Comparison of ENCODE assay signal across 22 cellular contexts in the genomic region with DNA sequence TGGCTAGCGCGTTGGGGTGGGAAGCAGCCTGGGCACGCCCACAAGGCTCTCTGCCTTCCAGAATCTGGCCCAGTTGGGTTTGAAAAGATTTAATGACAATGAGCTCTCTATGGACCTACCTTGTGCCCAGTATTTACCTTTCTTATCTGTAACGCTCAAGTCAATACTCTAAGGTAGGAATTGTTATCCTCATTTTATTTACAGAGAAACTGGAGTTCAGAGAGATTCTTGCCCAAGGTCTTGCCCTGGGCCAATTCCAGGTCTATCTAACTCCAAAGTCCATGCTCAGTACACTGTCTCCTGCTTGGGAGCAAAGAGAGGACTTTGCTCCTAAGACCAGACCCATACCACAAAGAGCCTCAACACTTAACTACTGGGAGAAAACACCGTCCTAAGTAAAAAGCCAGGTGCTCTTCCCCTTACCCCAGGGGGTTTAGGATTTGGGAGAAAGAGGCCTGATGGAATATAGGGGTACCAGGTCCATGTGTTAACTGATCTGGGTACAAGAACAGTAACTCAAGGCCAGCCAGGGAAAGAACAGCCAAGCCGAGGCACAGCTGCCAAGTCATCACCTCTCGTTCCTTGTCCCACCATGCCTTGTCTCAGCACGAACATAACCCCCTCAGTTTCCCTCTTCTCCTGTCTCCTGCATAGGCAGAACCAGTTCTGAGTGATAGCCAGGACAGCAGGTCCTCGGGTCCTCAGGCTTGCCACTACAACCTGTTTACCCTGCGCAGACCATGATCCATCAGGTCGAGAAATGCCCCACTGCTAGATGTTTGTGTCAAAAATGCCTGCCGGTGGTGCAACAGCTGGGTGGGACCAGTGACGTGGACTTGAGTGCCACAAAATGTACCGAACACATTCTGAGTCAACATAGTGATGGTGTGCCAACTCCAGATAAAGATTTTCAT. TPM values are rescaled to one million over a fixed set of nuclear protein-coding genes. Genes with fewer than 3 reads are reported as not detected.
A peak's percentile ranks its signal among the peaks of the same experiment; 100 is the strongest.
DNase-seq lines count a peak whose midpoint lies in the region; ATAC-seq, FAIRE-seq and TF ChIP-seq lines count a peak whose summit lies in the region.
"Had no signal": no experiment of that assay in that cellular context is flagged by ENCODE, and none has a peak within 500 bp of the region (broad histone marks: within the 10 kb centered on the region; RNA-seq: fewer than 3 reads in every experiment).

No MANE protein-coding gene starts in this region.

- no peak overlapping the region for H3K4me2 ChIP-seq in H1 (ENCODE audit: insufficient read depth in 1 of 2, low read depth in 2 of 2, low read length in 2 of 2)

- peaks cover 4% of the 10 kb centered on the region for H3K9me3 Mint-ChIP-seq in type B pancreatic cell
- no peaks in the 10 kb centered on the region for H3K9me3 Mint-ChIP-seq in activated naive CD4-positive, alpha-beta T cell treated with anti-CD3 and anti-CD28 coated beads, Interleukin-2, amount 10 ng/mL, durations not matched to agents 7 days and 5 days
- H3K9me3 Mint-ChIP-seq: stimulated activated naive B cell treated with anti-CD40 and anti-IgM and Interleukin-4, amounts not matched to agents 10 μg/mL and 1 μg/mL and 100 μg/mL, for 72 hours; T-helper 1 cell treated with Interleukin-12 subunit alpha and Interleukin-12 subunit beta and Interleukin-4 antibody, amounts not matched to agents 30 μg/mL and 1 μg/mL, for 36 hours had no signal

- H3K9me3 ChIP-seq in H1 (ENCODE audit: insufficient read depth in 2 of 2, low read depth in 1 of 2, low read length in 1 of 2) (no peaks in the 10 kb centered on the region), lower lobe of right lung (no peaks in the 10 kb centered on the region)
- H3K9me3 ChIP-seq: adrenal gland, right atrium auricular region had no signal

- TF ChIP-seq POLR2A in H1 (IDR thresholded peaks at IDR 0.05; ENCODE audit: control extremely low read depth in 1 of 2, low read depth in 2 of 2, low read length in 2 of 2): no peak

- H2BK15ac ChIP-seq in H1 (ENCODE audit: low read length): no peak overlapping the region

- no peak overlapping the region for H4K5ac ChIP-seq in H1 (ENCODE audit: insufficient read length, low read depth, low read length)

- H4K91ac ChIP-seq in H1 (replicated peaks; ENCODE audit: insufficient read length, low read length): no peak overlapping the region

- no peak overlapping the region for H3K56ac ChIP-seq in H1 (replicated peaks; ENCODE audit: insufficient read length, low read depth, low read length)

- H3K79me2 ChIP-seq in H1 (ENCODE audit: control insufficient read depth in 1 of 2, insufficient read depth in 2 of 2, low read length in 2 of 2): no peaks in the 10 kb centered on the region

- no peaks in the 10 kb centered on the region for H3K27me3 ChIP-seq in H1 (replicated peaks in 1 of 4; ENCODE audit: control insufficient read depth in 3 of 4, extremely low read depth in 1 of 4, insufficient read depth in 3 of 4, low read length in 3 of 4)
- no peaks in the 10 kb centered on the region for H3K27me3 ChIP-seq in lower lobe of right lung (ENCODE audit: low read depth)
- H3K27me3 ChIP-seq: adrenal gland, right atrium auricular region had no signal

- no peaks in the 10 kb centered on the region for H3K4me1 Mint-ChIP-seq in type B pancreatic cell (ENCODE audit: unreplicated experiment)
- H3K4me1 Mint-ChIP-seq in activated naive CD4-positive, alpha-beta T cell treated with anti-CD3 and anti-CD28 coated beads, Interleukin-2, amount 10 ng/mL, durations not matched to agents 7 days and 5 days: no peaks in the 10 kb centered on the region
- H3K4me1 Mint-ChIP-seq: activated CD4-positive, alpha-beta T cell treated with anti-CD3 and anti-CD28 coated beads for 36 hours; stimulated activated naive B cell treated with anti-CD40 and anti-IgM and Interleukin-4, amounts not matched to agents 10 μg/mL and 1 μg/mL and 100 μg/mL, for 72 hours had no signal

- H2BK120ac ChIP-seq in H1 (replicated peaks; ENCODE audit: low read depth, low read length): no peak overlapping the region

- no peak overlapping the region for H2BK5ac ChIP-seq in H1 (ENCODE audit: low read depth, low read length)

- CTCF ChIA-PET in H1 (lab: Charles Lee; ENCODE audit: partially characterized antibody): interaction anchor here (0.6 kb wide), 1 partner anchor 1274 kb away, joined by 3 read pairs; no protein-coding TSS in a partner anchor
- CTCF ChIA-PET in activated naive CD4-positive, alpha-beta T cell treated with anti-CD3 and anti-CD28 coated beads, Interleukin-2, amount 10 ng/mL, durations not matched to agents 7 days and 5 days (lab: Charles Lee): no interaction called here

- no peak overlapping the region for H3K14ac ChIP-seq in H1 (ENCODE audit: insufficient read length)

- intact Hi-C loops in lower lobe of right lung (cut with DNase I): no loop called here

- no peak for TF ChIP-seq EP300 in H1 (IDR thresholded peaks at IDR 0.05; ENCODE audit: borderline replicate concordance in 1 of 2, low read depth in 2 of 2, low read length in 2 of 2)

- H4K8ac ChIP-seq in H1 (ENCODE audit: extremely low read depth, insufficient read depth, low read length): peak overlapping the region; percentile 77; the same call in 1 of the 2 replicates

- H3K4me3 Mint-ChIP-seq in type B pancreatic cell: no peak overlapping the region
- no peak overlapping the region for H3K4me3 Mint-ChIP-seq in activated naive CD4-positive, alpha-beta T cell treated with anti-CD3 and anti-CD28 coated beads, Interleukin-2, amount 10 ng/mL, durations not matched to agents 7 days and 5 days
- H3K4me3 Mint-ChIP-seq: activated CD4-positive, alpha-beta T cell treated with anti-CD3 and anti-CD28 coated beads for 36 hours; stimulated activated naive B cell treated with anti-CD40 and anti-IgM and Interleukin-4, amounts not matched to agents 10 μg/mL and 1 μg/mL and 100 μg/mL, for 72 hours; T-helper 1 cell treated with Interleukin-12 subunit alpha and Interleukin-12 subunit beta and Interleukin-4 antibody, amounts not matched to agents 30 μg/mL and 1 μg/mL, for 36 hours had no signal

- H2BK12ac ChIP-seq in H1 (ENCODE audit: low read depth, low read length): no peak overlapping the region

- H3K4ac ChIP-seq in H1 (replicated peaks; ENCODE audit: insufficient read length, low read depth, low read length): no peak overlapping the region

- H3K23me2 ChIP-seq in H1 (ENCODE audit: low read depth, low read length): no peaks in the 10 kb centered on the region

- no peak for TF ChIP-seq CTCF in H1 (IDR thresholded peaks at IDR 0.05; ENCODE audit: control extremely low read depth in 1 of 3, insufficient read depth in 1 of 3, low read depth in 1 of 3, low read length in 3 of 3)
- TF ChIP-seq CTCF in lower lobe of right lung (IDR thresholded peaks at IDR 0.05): no peak
- TF ChIP-seq CTCF in type B pancreatic cell (conservative IDR thresholded peaks at IDR 0.05): no peak

- no peak overlapping the region for H3K4me3 ChIP-seq in H1 (ENCODE audit: extremely low read depth in 1 of 4, insufficient read depth in 2 of 4, low read depth in 3 of 4, low read length in 4 of 4)
- no peak overlapping the region for H3K4me3 ChIP-seq in lower lobe of right lung
- H3K4me3 ChIP-seq: adrenal gland, right atrium auricular region had no signal

- H3K9ac ChIP-seq in H1 (replicated peaks in 1 of 4; ENCODE audit: extremely low read depth in 1 of 4, low read depth in 3 of 4, low read length in 3 of 4): no peak overlapping the region

- H3K27ac ChIP-seq in H1 (ENCODE audit: low read depth, low read length) (no peak overlapping the region), lower lobe of right lung (peak overlapping the region; percentile 75)
- H3K27ac ChIP-seq: adrenal gland, right atrium auricular region had no signal

- no peaks in the 10 kb centered on the region for H4K20me1 ChIP-seq in H1 (replicated peaks in 1 of 2; ENCODE audit: control insufficient read depth in 1 of 2, insufficient read depth in 2 of 2, low read length in 2 of 2)

- no peak overlapping the region for H2AFZ ChIP-seq in H1 (ENCODE audit: low read length)

- FAIRE-seq in H1 (lab: Jason Lieb, UNC): no peak

- no peak overlapping the region for H2AK5ac ChIP-seq in H1 (ENCODE audit: low read depth, low read length)

- POLR2A ChIA-PET in H1 (lab: Charles Lee; ENCODE audit: partially characterized antibody): interaction anchor here (1.1 kb wide), 1 partner anchor 18 kb away, joined by 3 read pairs; no protein-coding TSS in a partner anchor

- ATAC-seq in lower lobe of right lung (peak; percentile 91), GM21529 (IDR thresholded peaks at IDR 0.05; ENCODE audit: unreplicated experiment) (no peak)
- ATAC-seq: activated CD4-positive, alpha-beta T cell treated with anti-CD3 and anti-CD28 coated beads for 36 hours; stimulated activated naive B cell treated with anti-CD40 and anti-IgM and Interleukin-4, amounts not matched to agents 10 μg/mL and 1 μg/mL and 100 μg/mL, for 72 hours had no signal

- H3K27ac Mint-ChIP-seq in type B pancreatic cell: peak overlapping the region; percentile 80
- H3K27ac Mint-ChIP-seq in activated naive CD4-positive, alpha-beta T cell treated with anti-CD3 and anti-CD28 coated beads, Interleukin-2, amount 10 ng/mL, durations not matched to agents 7 days and 5 days: no peak overlapping the region
- H3K27ac Mint-ChIP-seq: activated CD4-positive, alpha-beta T cell treated with anti-CD3 and anti-CD28 coated beads for 36 hours; stimulated activated naive B cell treated with anti-CD40 and anti-IgM and Interleukin-4, amounts not matched to agents 10 μg/mL and 1 μg/mL and 100 μg/mL, for 72 hours; T-helper 1 cell treated with Interleukin-12 subunit alpha and Interleukin-12 subunit beta and Interleukin-4 antibody, amounts not matched to agents 30 μg/mL and 1 μg/mL, for 36 hours had no signal

- H3K27me3 Mint-ChIP-seq in type B pancreatic cell: no peaks in the 10 kb centered on the region
- H3K27me3 Mint-ChIP-seq in activated naive CD4-positive, alpha-beta T cell treated with anti-CD3 and anti-CD28 coated beads, Interleukin-2, amount 10 ng/mL, durations not matched to agents 7 days and 5 days: peaks cover 43% of the 10 kb centered on the region
- H3K27me3 Mint-ChIP-seq: activated CD4-positive, alpha-beta T cell treated with anti-CD3 and anti-CD28 coated beads for 36 hours had no signal

- peak; percentile 75 for DNase-seq in LHCN-M2 (ENCODE audit: low read depth)
- no peak for DNase-seq in H1 (ENCODE audit: low read depth in 1 of 2, low spot score in 2 of 2)
- DNase-seq in lower lobe of right lung: peak; percentile 85
- DNase-seq in type B pancreatic cell (ENCODE audit: extremely low spot score, unreplicated experiment): no peak
- no peak for DNase-seq in foreskin melanocyte
- no peak for DNase-seq in activated naive CD4-positive, alpha-beta T cell treated with anti-CD3 and anti-CD28 coated beads, Interleukin-2, amount 10 ng/mL, durations not matched to agents 7 days and 5 days
- no peak for DNase-seq in CD1c-positive myeloid dendritic cell (ENCODE audit: extremely low spot score)
- DNase-seq: activated CD4-positive, alpha-beta T cell treated with anti-CD3 and anti-CD28 coated beads for 36 hours; activated T-cell treated with anti-CD3 and anti-CD28 coated beads, Interleukin-2, amount 50 U/mL, for 1 hour; adrenal gland; cortex of kidney; GOT3; islet precursor cell; NCI-H1436; NCI-H774; RPMI8226; stimulated activated CD4-positive, alpha-beta T cell treated with anti-CD3 and anti-CD28 coated beads, Interleukin-4, amount 100 ng/mL, for 24 hours; stimulated activated naive B cell treated with anti-CD40 and anti-IgM and Interleukin-4, amounts not matched to agents 10 μg/mL and 1 μg/mL and 100 μg/mL, for 72 hours had no signal

- H3K79me1 ChIP-seq in H1 (ENCODE audit: low read depth, low read length): no peaks in the 10 kb centered on the region

- no peak overlapping the region for H3K23ac ChIP-seq in H1 (ENCODE audit: insufficient read length)

- no peak for TF ChIP-seq RAD21 in H1 (IDR thresholded peaks at IDR 0.05 in 1 of 2, conservative IDR thresholded peaks at IDR 0.05 in 1 of 2; ENCODE audit: low read depth in 2 of 2, low read length in 2 of 2)

- no peak overlapping the region for H3K18ac ChIP-seq in H1 (ENCODE audit: extremely low read depth, low read length)

- WGBS in H1 (ENCODE audit: extremely low coverage in 1 of 2, insufficient coverage in 1 of 2, insufficient read length in 1 of 2, insufficient replicate concordance in 2 of 2, low coverage in 1 of 2, low lambda C conversion rate in 2 of 2, missing lambda C conversion rate in 1 of 2), 2 experiments: 93% methylated on average over 13 of the region's 14 CpGs; no CpG with 5 or more reads in 1 of the 2 experiments

- H2BK20ac ChIP-seq in H1 (ENCODE audit: low read length): no peak overlapping the region

- H3K36me3 ChIP-seq in H1 (ENCODE audit: control insufficient read depth in 2 of 4, insufficient read depth in 4 of 4, low read length in 3 of 4) (no peaks in the 10 kb centered on the region), lower lobe of right lung (no peaks in the 10 kb centered on the region)
- H3K36me3 ChIP-seq: adrenal gland, right atrium auricular region had no signal

- H3K4me1 ChIP-seq in H1 (replicated peaks in 1 of 4; ENCODE audit: control insufficient read depth in 3 of 4, insufficient read depth in 4 of 4, low read length in 3 of 4): no peaks in the 10 kb centered on the region
- H3K4me1 ChIP-seq in lower lobe of right lung: no peaks in the 10 kb centered on the region
- H3K4me1 ChIP-seq: adrenal gland, right atrium auricular region had no signal

- H3K36me3 Mint-ChIP-seq in type B pancreatic cell: no peaks in the 10 kb centered on the region
- no peaks in the 10 kb centered on the region for H3K36me3 Mint-ChIP-seq in activated naive CD4-positive, alpha-beta T cell treated with anti-CD3 and anti-CD28 coated beads, Interleukin-2, amount 10 ng/mL, durations not matched to agents 7 days and 5 days
- H3K36me3 Mint-ChIP-seq: stimulated activated naive B cell treated with anti-CD40 and anti-IgM and Interleukin-4, amounts not matched to agents 10 μg/mL and 1 μg/mL and 100 μg/mL, for 72 hours had no signal

RNA-seq across cellular contexts. Expression of a gene that starts 14.6 kb away (rescaled TPM):
- total RNA-seq in LHCN-M2 (2014; rRNA removed) (not detected in 2 replicates), lower lobe of right lung (not detected), type B pancreatic cell (ENCODE audit: low replicate concordance) (21.7 and 88.5 TPM in 2 replicates)
- not detected for polyA plus RNA-seq in LHCN-M2 (2012)
- not detected in 2 replicates for total RNA-seq in H1 (2021; fragmentation: NEBNext Ultra II Directional; extraction: Animal tissue kit (Norgen Biotek cat#: 25700))
- not detected in 2 replicates for polyA plus RNA-seq in H1 (2011; rRNA removed)
- not detected for polyA plus RNA-seq in H1 (2011; cell fraction: cytosol; rRNA removed)
- not detected for polyA plus RNA-seq in H1 (2011; cell fraction: nucleus; rRNA removed)
- polyA plus RNA-seq in H1 (2012, experiment 1 of 2): not detected in 4 replicates
- polyA plus RNA-seq in H1 (2012, experiment 2 of 2): 0.16 TPM
- not detected for polyA plus RNA-seq in H1 (2013, experiment 1 of 2)
- polyA plus RNA-seq in H1 (2013, experiment 2 of 2): not detected
- not detected in 2 replicates for polyA minus RNA-seq in H1 (2011; rRNA and poly(A)+ RNA removed)
- polyA minus RNA-seq in H1 (2011; cell fraction: cytosol; rRNA and poly(A)+ RNA removed): not detected
- polyA minus RNA-seq in H1 (2011; cell fraction: nucleus; rRNA and poly(A)+ RNA removed): not detected
- total RNA-seq: activated CD4-positive, alpha-beta T cell treated with anti-CD3 and anti-CD28 coated beads for 36 hours; adrenal gland; myocyte; right atrium auricular region had no signal

RNA-seq across cellular contexts. Expression of a gene that starts 16.8 kb away (rescaled TPM):
- total RNA-seq in LHCN-M2 (2014; rRNA removed) (not detected in 2 replicates), lower lobe of right lung (0.41 TPM), type B pancreatic cell (ENCODE audit: low replicate concordance) (0.95 TPM in 1 of 2 replicates, not detected in the other)
- polyA plus RNA-seq in LHCN-M2 (2012): not detected
- total RNA-seq in H1 (2021; fragmentation: NEBNext Ultra II Directional; extraction: Animal tissue kit (Norgen Biotek cat#: 25700)): 0.15 and 0.21 TPM in 2 replicates
- 0.08 and 0.09 TPM in 2 replicates for polyA plus RNA-seq in H1 (2011; rRNA removed)
- polyA plus RNA-seq in H1 (2011; cell fraction: cytosol; rRNA removed): 0.17 TPM
- polyA plus RNA-seq in H1 (2011; cell fraction: nucleus; rRNA removed): 0.24 TPM
- polyA plus RNA-seq in H1 (2012, experiment 1 of 2): 0.14 to 0.15 TPM in 2 of 4 replicates, not detected in the others
- polyA plus RNA-seq in H1 (2012, experiment 2 of 2): 0.20 TPM
- 0.06 TPM for polyA plus RNA-seq in H1 (2013, experiment 1 of 2)
- 0.06 TPM for polyA plus RNA-seq in H1 (2013, experiment 2 of 2)
- 0.12 and 0.22 TPM in 2 replicates for polyA minus RNA-seq in H1 (2011; rRNA and poly(A)+ RNA removed)
- not detected for polyA minus RNA-seq in H1 (2011; cell fraction: cytosol; rRNA and poly(A)+ RNA removed)
- polyA minus RNA-seq in H1 (2011; cell fraction: nucleus; rRNA and poly(A)+ RNA removed): 0.60 TPM
- total RNA-seq: activated CD4-positive, alpha-beta T cell treated with anti-CD3 and anti-CD28 coated beads for 36 hours; myocyte; right atrium auricular region had no signal
- polyA plus RNA-seq: adrenal gland had no signal

RNA-seq across cellular contexts. Expression of a gene that starts 20.7 kb away (rescaled TPM):
- total RNA-seq in LHCN-M2 (2014; rRNA removed) (67.5 and 78.7 TPM in 2 replicates), lower lobe of right lung (35.4 TPM), type B pancreatic cell (ENCODE audit: low replicate concordance) (41.2 and 57.0 TPM in 2 replicates)
- 43.9 TPM for polyA plus RNA-seq in LHCN-M2 (2012)
- total RNA-seq in H1 (2021; fragmentation: NEBNext Ultra II Directional; extraction: Animal tissue kit (Norgen Biotek cat#: 25700)): 70.5 and 81.2 TPM in 2 replicates
- polyA plus RNA-seq in H1 (2011; rRNA removed): 36.6 and 36.7 TPM in 2 replicates
- polyA plus RNA-seq in H1 (2011; cell fraction: cytosol; rRNA removed): 49.0 TPM
- polyA plus RNA-seq in H1 (2011; cell fraction: nucleus; rRNA removed): 38.7 TPM
- polyA plus RNA-seq in H1 (2012, experiment 1 of 2): 44.9 to 54.2 TPM (median 48.1 TPM) in 4 replicates
- 24.3 TPM for polyA plus RNA-seq in H1 (2012, experiment 2 of 2)
- polyA plus RNA-seq in H1 (2013, experiment 1 of 2): 33.3 TPM
- 35.5 TPM for polyA plus RNA-seq in H1 (2013, experiment 2 of 2)
- 62.4 and 69.3 TPM in 2 replicates for polyA minus RNA-seq in H1 (2011; rRNA and poly(A)+ RNA removed)
- polyA minus RNA-seq in H1 (2011; cell fraction: cytosol; rRNA and poly(A)+ RNA removed): 46.8 TPM
- 42.6 TPM for polyA minus RNA-seq in H1 (2011; cell fraction: nucleus; rRNA and poly(A)+ RNA removed)

RNA-seq across cellular contexts. Expression of a gene that starts 21.2 kb away (rescaled TPM):
- total RNA-seq in LHCN-M2 (2014; rRNA removed): not detected in 2 replicates
- not detected for polyA plus RNA-seq in LHCN-M2 (2012)
- not detected in 2 replicates for total RNA-seq in H1 (2021; fragmentation: NEBNext Ultra II Directional; extraction: Animal tissue kit (Norgen Biotek cat#: 25700))
- polyA plus RNA-seq in H1 (2011; rRNA removed): not detected in 2 replicates
- not detected for polyA plus RNA-seq in H1 (2011; cell fraction: cytosol; rRNA removed)
- not detected for polyA plus RNA-seq in H1 (2011; cell fraction: nucleus; rRNA removed)
- not detected in 4 replicates for polyA plus RNA-seq in H1 (2012, experiment 1 of 2)
- polyA plus RNA-seq in H1 (2012, experiment 2 of 2): not detected
- not detected for polyA plus RNA-seq in H1 (2013, experiment 1 of 2)
- not detected for polyA plus RNA-seq in H1 (2013, experiment 2 of 2)
- not detected in 2 replicates for polyA minus RNA-seq in H1 (2011; rRNA and poly(A)+ RNA removed)
- not detected for polyA minus RNA-seq in H1 (2011; cell fraction: cytosol; rRNA and poly(A)+ RNA removed)
- not detected for polyA minus RNA-seq in H1 (2011; cell fraction: nucleus; rRNA and poly(A)+ RNA removed)
- not detected for total RNA-seq in lower lobe of right lung
- 21.6 and 54.4 TPM in 2 replicates for total RNA-seq in type B pancreatic cell (ENCODE audit: low replicate concordance)
- total RNA-seq: activated CD4-positive, alpha-beta T cell treated with anti-CD3 and anti-CD28 coated beads for 36 hours; myocyte; right atrium auricular region had no signal

RNA-seq across cellular contexts. Expression of a gene that starts 28.9 kb away (rescaled TPM):
- total RNA-seq in LHCN-M2 (2014; rRNA removed): not detected in 2 replicates
- polyA plus RNA-seq in LHCN-M2 (2012): 0.06 TPM
- 0.48 TPM in 1 of 2 replicates, not detected in the other for total RNA-seq in H1 (2021; fragmentation: NEBNext Ultra II Directional; extraction: Animal tissue kit (Norgen Biotek cat#: 25700))
- polyA plus RNA-seq in H1 (2011; rRNA removed): 0.47 and 0.80 TPM in 2 replicates
- polyA plus RNA-seq in H1 (2011; cell fraction: cytosol; rRNA removed): 0.92 TPM
- 0.63 TPM for polyA plus RNA-seq in H1 (2011; cell fraction: nucleus; rRNA removed)
- 1.3 to 1.6 TPM (median 1.5 TPM) in 4 replicates for polyA plus RNA-seq in H1 (2012, experiment 1 of 2)
- 2.1 TPM for polyA plus RNA-seq in H1 (2012, experiment 2 of 2)
- polyA plus RNA-seq in H1 (2013, experiment 1 of 2): 0.20 TPM
- polyA plus RNA-seq in H1 (2013, experiment 2 of 2): 0.39 TPM
- 0.66 TPM in 1 of 2 replicates, not detected in the other for polyA minus RNA-seq in H1 (2011; rRNA and poly(A)+ RNA removed)
- polyA minus RNA-seq in H1 (2011; cell fraction: cytosol; rRNA and poly(A)+ RNA removed): not detected
- polyA minus RNA-seq in H1 (2011; cell fraction: nucleus; rRNA and poly(A)+ RNA removed): not detected
- total RNA-seq in lower lobe of right lung: 3.7 TPM
- total RNA-seq in type B pancreatic cell (ENCODE audit: low replicate concordance): 116 and 626 TPM in 2 replicates
- total RNA-seq: activated CD4-positive, alpha-beta T cell treated with anti-CD3 and anti-CD28 coated beads for 36 hours had no signal

Comparison
In these comparisons a context has a peak if more than half of its experiments do, and no peak if none do; other contexts are left out.
1. DNase-seq: peak in LHCN-M2 (single experiment) and lower lobe of right lung (single experiment); none in H1 (0 of 2), type B pancreatic cell (single experiment), foreskin melanocyte (single experiment), activated naive CD4-positive, alpha-beta T cell treated with anti-CD3 and anti-CD28 coated beads, Interleukin-2, amount 10 ng/mL, durations not matched to agents 7 days and 5 days (single experiment) and CD1c-positive myeloid dendritic cell (single experiment).
2. RNA of a gene that starts 14.6 kb away (total RNA-seq): 21.7 to 88.5 TPM in type B pancreatic cell; not detected in LHCN-M2, not detected in H1 and not detected in lower lobe of right lung (single experiment); every median in the first group is over 10 times any median in the second.